ENCODE assay signal across 19 cellular contexts in the genomic region with DNA sequence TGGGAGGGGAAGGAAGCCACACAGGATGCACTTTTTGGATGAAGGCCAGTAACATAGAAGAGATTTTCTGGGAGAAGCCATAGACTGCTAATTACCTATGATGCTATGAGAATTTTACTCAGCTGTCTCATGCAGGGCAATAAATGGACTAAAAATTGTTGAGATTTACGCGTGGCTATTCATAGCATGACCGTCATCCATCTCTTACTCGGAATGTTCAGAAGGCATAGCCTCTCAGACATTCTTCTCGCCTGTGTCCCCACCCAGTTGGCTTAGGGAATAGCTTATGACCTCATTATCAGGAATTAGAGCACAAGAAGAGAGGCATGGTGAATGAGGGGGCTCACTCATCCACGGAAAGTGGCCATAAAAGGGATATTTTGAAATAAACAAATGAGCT.
"Had no signal": no experiment of that assay in that cellular context is flagged by ENCODE, and none has a peak within 500 bp of the region (broad histone marks: within the 10 kb centered on the region; RNA-seq: fewer than 3 reads in every experiment).

No MANE protein-coding gene starts in this region.

- H3K36me3 ChIP-seq: colonic mucosa, heart right ventricle had no signal

- FAIRE-seq: endothelial cell of umbilical vein, frontal cortex had no signal

- H3K36me3 Mint-ChIP-seq: natural killer cell treated with Interleukin-12 subunit alpha and Interleukin-12 subunit beta and Interleukin-15 and Interleukin-18, amount 100 ng/mL, for 72 hours had no signal

- H3K4me3 Mint-ChIP-seq: activated naive CD8-positive, alpha-beta T cell treated with anti-CD3 and anti-CD28 coated beads, Interleukin-2, amount 50 U/mL, for 24 hours; activated T-helper 1 cell treated with anti-CD3 and anti-CD28 coated beads, Interleukin-12 subunit alpha, Interleukin-12 subunit beta, Interleukin-2, Interleukin-4 antibody, amounts not matched to agents 30 ng/mL and 10 ng/mL and 1 ng/mL, durations not matched to agents 14 hours and 24 hours and 36 hours; natural killer cell treated with Interleukin-12 subunit alpha and Interleukin-12 subunit beta and Interleukin-15 and Interleukin-18, amount 100 ng/mL, for 72 hours; stimulated activated naive CD8-positive, alpha-beta T cell treated with anti-CD3 and anti-CD28 coated beads, Interleukin-15, amount 100 ng/mL, for 72 hours; T-helper 1 cell treated with Interleukin-12 subunit alpha and Interleukin-12 subunit beta and Interleukin-4 antibody, amounts not matched to agents 30 μg/mL and 1 μg/mL, for 36 hours; WTC11 had no signal

- DNase-seq: activated CD4-positive, alpha-beta T cell treated with anti-CD3 and anti-CD28 coated beads for 48 hours; activated naive CD4-positive, alpha-beta T cell; activated naive CD8-positive, alpha-beta T cell treated with anti-CD3 and anti-CD28 coated beads, Interleukin-2, amount 50 U/mL, for 24 hours; caudate nucleus; colonic mucosa; heart right ventricle; islet precursor cell; mammary epithelial cell; mucosa of descending colon; stimulated activated CD4-positive, alpha-beta T cell treated with anti-CD3 and anti-CD28 coated beads, Interleukin-15, amount 100 ng/mL, for 24 hours; stimulated activated CD4-positive, alpha-beta T cell treated with anti-CD3 and anti-CD28 coated beads, Interleukin-4, amount 100 ng/mL, for 24 hours; stimulated activated naive CD8-positive, alpha-beta T cell treated with anti-CD3 and anti-CD28 coated beads, Interleukin-15, amount 100 ng/mL, for 72 hours had no signal

- H3K4me1 Mint-ChIP-seq: activated naive CD8-positive, alpha-beta T cell treated with anti-CD3 and anti-CD28 coated beads, Interleukin-2, amount 50 U/mL, for 24 hours; stimulated activated naive CD8-positive, alpha-beta T cell treated with anti-CD3 and anti-CD28 coated beads, Interleukin-15, amount 100 ng/mL, for 72 hours; WTC11 had no signal

- H3K27me3 ChIP-seq: colonic mucosa had no signal

- H3K4me3 ChIP-seq: colonic mucosa, heart right ventricle, mucosa of descending colon had no signal

- H3K27ac Mint-ChIP-seq: activated naive CD8-positive, alpha-beta T cell treated with anti-CD3 and anti-CD28 coated beads, Interleukin-2, amount 50 U/mL, for 24 hours; activated T-helper 1 cell treated with anti-CD3 and anti-CD28 coated beads, Interleukin-12 subunit alpha, Interleukin-12 subunit beta, Interleukin-2, Interleukin-4 antibody, amounts not matched to agents 30 ng/mL and 10 ng/mL and 1 ng/mL, durations not matched to agents 14 hours and 24 hours and 36 hours; natural killer cell treated with Interleukin-12 subunit alpha and Interleukin-12 subunit beta and Interleukin-15 and Interleukin-18, amount 100 ng/mL, for 72 hours; stimulated activated naive CD8-positive, alpha-beta T cell treated with anti-CD3 and anti-CD28 coated beads, Interleukin-15, amount 100 ng/mL, for 72 hours; T-helper 1 cell treated with Interleukin-12 subunit alpha and Interleukin-12 subunit beta and Interleukin-4 antibody, amounts not matched to agents 30 μg/mL and 1 μg/mL, for 36 hours; WTC11 had no signal

- H3K4me1 ChIP-seq: colonic mucosa, heart right ventricle had no signal

- H3K9me3 ChIP-seq: colonic mucosa, heart right ventricle had no signal

- H3K27ac ChIP-seq: colonic mucosa, heart right ventricle had no signal

- ATAC-seq: activated naive CD8-positive, alpha-beta T cell treated with anti-CD3 and anti-CD28 coated beads, Interleukin-2, amount 50 U/mL, for 24 hours; heart right ventricle; left lobe of liver; mucosa of descending colon; natural killer cell treated with Interleukin-12 subunit alpha and Interleukin-12 subunit beta and Interleukin-15 and Interleukin-18, amount 100 ng/mL, for 72 hours; stimulated activated naive CD8-positive, alpha-beta T cell treated with anti-CD3 and anti-CD28 coated beads, Interleukin-15, amount 100 ng/mL, for 72 hours; WTC11 had no signal

- H3K9me3 Mint-ChIP-seq: activated naive CD8-positive, alpha-beta T cell treated with anti-CD3 and anti-CD28 coated beads, Interleukin-2, amount 50 U/mL, for 24 hours; activated T-helper 1 cell treated with anti-CD3 and anti-CD28 coated beads, Interleukin-12 subunit alpha, Interleukin-12 subunit beta, Interleukin-2, Interleukin-4 antibody, amounts not matched to agents 30 ng/mL and 10 ng/mL and 1 ng/mL, durations not matched to agents 14 hours and 24 hours and 36 hours; natural killer cell treated with Interleukin-12 subunit alpha and Interleukin-12 subunit beta and Interleukin-15 and Interleukin-18, amount 100 ng/mL, for 72 hours; stimulated activated naive CD8-positive, alpha-beta T cell treated with anti-CD3 and anti-CD28 coated beads, Interleukin-15, amount 100 ng/mL, for 72 hours; T-helper 1 cell treated with Interleukin-12 subunit alpha and Interleukin-12 subunit beta and Interleukin-4 antibody, amounts not matched to agents 30 μg/mL and 1 μg/mL, for 36 hours had no signal
